ENCODE assay signal across 10 cellular contexts in genomic region chr19:6752257-6753177, GRCh38. TPM values are rescaled to one million over a fixed set of nuclear protein-coding genes. Genes with fewer than 3 reads are reported as not detected.
DNase-seq lines count a peak whose midpoint lies in the region; ATAC-seq and TF ChIP-seq lines count a peak whose summit lies in the region.
"Had no signal": no experiment of that assay in that cellular context is flagged by ENCODE, and none has a peak within 500 bp of the region (broad histone marks: within the 10 kb centered on the region; RNA-seq: fewer than 3 reads in every experiment).

No MANE protein-coding gene starts in this region.

- H3K4me3 ChIP-seq in stomach: peak overlapping the region; percentile 36 to 49 (median 41)

- H3K36me3 ChIP-seq in stomach: peaks cover 38 to 77% (median 68%) of the 10 kb centered on the region in 4 donors

- 45 to 84% (median 51%) methylated on average over 23 to 50 of the region's 50 CpGs for WGBS in stomach, 5 donors

- peak overlapping the region; percentile 87 for H3K4me3 Mint-ChIP-seq in T-helper 2 cell treated with Interferon-gamma antibody and Interleukin-4, amounts not matched to agents 5 μg/mL and 100 μg/mL, for 36 hours

- H3K9me3 ChIP-seq in stomach: no peaks in the 10 kb centered on the region

- H3K4me1 ChIP-seq in stomach: peaks cover 8 to 22% (median 15%) of the 10 kb centered on the region in 4 donors

- H3K27me3 ChIP-seq in stomach: no peaks in the 10 kb centered on the region

- no peak for TF ChIP-seq EP300 in stomach (IDR thresholded peaks at IDR 0.05)

- POLR2A ChIA-PET in HEK293T (lab: Yijun Ruan, JAX): no interaction called here

- H3K9me3 Mint-ChIP-seq in T-helper 2 cell treated with Interferon-gamma antibody and Interleukin-4, amounts not matched to agents 5 μg/mL and 100 μg/mL, for 36 hours: no peaks in the 10 kb centered on the region

- peaks cover 11% of the 10 kb centered on the region for H3K4me1 Mint-ChIP-seq in T-helper 2 cell treated with Interferon-gamma antibody and Interleukin-4, amounts not matched to agents 5 μg/mL and 100 μg/mL, for 36 hours (ENCODE audit: low read depth)

- CTCF ChIA-PET in HEK293T (lab: Yijun Ruan, JAX): no interaction called here

- ATAC-seq in left colon: peak; percentile 74
- no peak for ATAC-seq in HG03521 (IDR thresholded peaks at IDR 0.05; ENCODE audit: unreplicated experiment)

- H3K27ac ChIP-seq in stomach: peak overlapping the region; percentile 69 to 83 (median 81)
- H3K27ac ChIP-seq: 22Rv1 had no signal

- no peak for TF ChIP-seq POLR2A in stomach (IDR thresholded peaks at IDR 0.05)

- no peak for DNase-seq in T-helper 2 cell treated with Interferon-gamma antibody and Interleukin-4, amounts not matched to agents 5 μg/mL and 100 μg/mL, for 36 hours (ENCODE audit: low spot score)
- DNase-seq in T-helper 2 cell: no peak
- DNase-seq in amniotic epithelial cell (ENCODE audit: low read depth): peak; percentile 27
- peak; percentile 84 to 89 for DNase-seq in left colon
- no peak for DNase-seq in stomach
- DNase-seq in NCI-H128 (lab: John Stamatoyannopoulos, UW; ENCODE audit: unreplicated experiment): no peak
- DNase-seq in HEK293T (ENCODE audit: extremely low spot score): no peak

- TF ChIP-seq CTCF in stomach (IDR thresholded peaks at IDR 0.05): no peak

- H3K27ac Mint-ChIP-seq in T-helper 2 cell treated with Interferon-gamma antibody and Interleukin-4, amounts not matched to agents 5 μg/mL and 100 μg/mL, for 36 hours: peak overlapping the region; percentile 60

- no peaks in the 10 kb centered on the region for H3K27me3 Mint-ChIP-seq in T-helper 2 cell treated with Interferon-gamma antibody and Interleukin-4, amounts not matched to agents 5 μg/mL and 100 μg/mL, for 36 hours (ENCODE audit: low read depth)

- peaks cover 28% of the 10 kb centered on the region for H3K36me3 Mint-ChIP-seq in T-helper 2 cell treated with Interferon-gamma antibody and Interleukin-4, amounts not matched to agents 5 μg/mL and 100 μg/mL, for 36 hours (ENCODE audit: low read depth)

- intact Hi-C loops in left colon (cut with DNase I, micrococcal nuclease) (no loop called here), stomach (cut with DNase I; ENCODE audit: low total_unique reads) (no loop called here)

TF ChIP-seq in HEK293T, 16 proteins besides CTCF, POLR2A, EP300 and RAD21:
- no peak for TF ChIP-seq LEF1 (IDR thresholded peaks at IDR 0.05; ENCODE audit: borderline replicate concordance)
- TF ChIP-seq TARDBP (IDR thresholded peaks at IDR 0.05): no peak
- no peak for TF ChIP-seq CTBP1 (IDR thresholded peaks at IDR 0.05; ENCODE audit: borderline replicate concordance)
- no peak for TF ChIP-seq ARNT (IDR thresholded peaks at IDR 0.05)
- no peak for TF ChIP-seq ELF4 (IDR thresholded peaks at IDR 0.05)
- no peak for TF ChIP-seq ZNF384 (IDR thresholded peaks at IDR 0.05)
- no peak for TF ChIP-seq FOXM1 (IDR thresholded peaks at IDR 0.05; ENCODE audit: borderline replicate concordance)
- TF ChIP-seq SUZ12 (IDR thresholded peaks at IDR 0.05): no peak
- no peak for TF ChIP-seq L3MBTL2 (conservative IDR thresholded peaks at IDR 0.05)
- TF ChIP-seq NFRKB (IDR thresholded peaks at IDR 0.05): no peak
- no peak for TF ChIP-seq FOXK2 (IDR thresholded peaks at IDR 0.05)
- no peak for TF ChIP-seq FOXA1 (IDR thresholded peaks at IDR 0.05)
- no peak for TF ChIP-seq BHLHE40 (IDR thresholded peaks at IDR 0.05; ENCODE audit: borderline replicate concordance)
- no peak for TF ChIP-seq PKNOX1 (IDR thresholded peaks at IDR 0.05)
- TF ChIP-seq HDGF (IDR thresholded peaks at IDR 0.05; ENCODE audit: borderline replicate concordance): no peak
- no peak for TF ChIP-seq SP1 (IDR thresholded peaks at IDR 0.05)
TF ChIP-seq in HEK293T: peak in this region for 0.

RNA-seq across cellular contexts. Expression of gene TRIP10, which starts 13.0 kb away (rescaled TPM):
- total RNA-seq in left colon (10 to 100 TPM; 73.6 to 73.9 TPM), stomach (10 to 100 TPM; 30.1 to 91.5 (median 86.9) TPM)
- polyA plus RNA-seq in stomach: 100 to 1,000 TPM in 1 of 3 donors, 10 to 100 TPM in 2; 44.9 to 111 (median 46.8) TPM

RNA-seq across cellular contexts. Expression of gene SH2D3A, which starts 14.7 kb away (rescaled TPM):
- total RNA-seq in left colon (10 to 100 TPM; 46.7 to 52.1 TPM), stomach (10 to 100 TPM in 4 of 5 donors, 1 to 10 TPM in 1; 8.8 to 71.3 (median 43.0) TPM)
- polyA plus RNA-seq in stomach: 10 to 100 TPM; 19.9 to 23.6 (median 20.2) TPM

RNA-seq across cellular contexts. Expression of gene GPR108, which starts 15.1 kb away (rescaled TPM):
- total RNA-seq in left colon: 100 to 1,000 TPM; 124 to 128 TPM
- total RNA-seq in stomach: 10 to 100 TPM; 28.1 to 78.6 (median 54.2) TPM
- 100 to 1,000 TPM in 1 of 3 donors, 10 to 100 TPM in 2; 59.9 to 132 (median 64.4) TPM for polyA plus RNA-seq in stomach

RNA-seq across cellular contexts. Expression of gene VAV1, which starts 20.0 kb away (rescaled TPM):
- total RNA-seq in left colon: 1 to 10 TPM; 8.2 to 8.5 TPM
- total RNA-seq in stomach: 100 to 1,000 TPM in 1 of 5 donors, 1 to 10 TPM in 4; 2.2 to 130 (median 4.4) TPM
- 1 to 10 TPM; 1.7 to 3.7 (median 3.6) TPM for polyA plus RNA-seq in stomach
- total RNA-seq: HT1080 had no signal

RNA-seq across cellular contexts. Expression of gene C3, which starts 32.1 kb away (rescaled TPM):
- total RNA-seq in left colon: 100 to 1,000 TPM in 1 of 2 donors, 10 to 100 TPM in 1; 49.0 to 162 TPM
- total RNA-seq in stomach: 1,000 to 10,000 TPM in 1 of 5 donors, 100 to 1,000 TPM in 2, 10 to 100 TPM in 2; 35.3 to 1,672 (median 430) TPM
- polyA plus RNA-seq in stomach: 100 to 1,000 TPM in 1 of 3 donors, 10 to 100 TPM in 2; 22.8 to 367 (median 75.0) TPM

Comparison
In these comparisons a context has a peak if more than half of its experiments do, and no peak if none do; other contexts are left out.
1. DNase-seq: peak in amniotic epithelial cell (single experiment) and left colon (2 of 2); none in T-helper 2 cell treated with Interferon-gamma antibody and Interleukin-4, amounts not matched to agents 5 μg/mL and 100 μg/mL, for 36 hours (single experiment), T-helper 2 cell (0 of 5), stomach (single experiment), NCI-H128 (single experiment) and HEK293T (single experiment).